Comparison of ENCODE assay signal across 9 cellular contexts in the genomic region with DNA sequence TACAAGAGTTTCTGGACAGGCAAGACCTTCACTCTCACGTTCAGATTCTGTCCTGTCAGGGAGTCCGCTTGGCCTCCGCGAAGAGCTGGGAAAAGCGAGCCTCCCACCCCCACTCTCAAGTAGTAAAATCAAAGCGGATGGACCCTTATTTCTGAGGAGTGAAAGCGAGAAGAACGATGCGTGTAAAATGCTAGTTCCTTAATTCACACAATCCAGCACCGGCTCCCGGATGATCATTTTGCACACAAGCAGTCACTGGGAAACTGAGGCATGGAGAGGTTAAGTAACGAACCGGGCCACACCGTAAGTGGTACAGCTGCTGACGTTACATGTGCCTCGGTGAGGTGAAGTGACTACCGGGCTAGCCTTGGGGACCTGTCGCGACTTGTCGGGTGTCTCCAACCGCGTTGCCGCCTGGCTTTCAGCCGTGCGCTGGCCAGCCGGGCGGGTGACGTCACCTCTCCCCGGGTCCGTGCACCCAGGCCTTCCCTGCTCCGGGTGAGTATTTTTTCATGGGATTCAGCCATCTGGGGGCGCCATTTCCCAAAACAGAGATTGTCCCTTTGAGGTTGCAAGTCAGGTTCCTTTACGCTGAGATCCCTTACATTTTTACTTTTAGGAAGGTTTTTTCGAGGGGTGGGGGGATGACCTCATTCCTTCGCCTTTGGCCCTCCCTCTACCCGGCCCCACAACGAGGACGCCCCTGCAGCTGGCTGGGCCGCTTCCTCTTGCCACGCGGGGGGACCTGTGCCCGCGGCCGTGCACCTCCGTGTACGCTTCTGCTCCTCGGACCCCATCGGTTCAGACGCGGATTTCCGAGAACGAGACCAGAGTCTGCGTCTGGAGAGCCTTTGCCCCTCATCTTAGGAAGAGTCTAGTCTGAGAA. TPM values are rescaled to one million over a fixed set of nuclear protein-coding genes. Genes with fewer than 3 reads are reported as not detected.
DNase-seq lines count a peak whose midpoint lies in the region; ATAC-seq, FAIRE-seq and TF ChIP-seq lines count a peak whose summit lies in the region.
"Had no signal": no experiment of that assay in that cellular context is flagged by ENCODE, and none has a peak within 500 bp of the region (broad histone marks: within the 10 kb centered on the region; RNA-seq: fewer than 3 reads in every experiment).

No MANE protein-coding gene starts in this region.

- DNase-seq in HFF-Myc (ENCODE audit: extremely low read depth, low read depth) (no peak), activated T-cell treated with anti-CD3 and anti-CD28 coated beads for 48 hours (ENCODE audit: low read depth) (peak; percentile 51), foreskin keratinocyte (peak; percentile 21 to 56), neural progenitor cell (ENCODE audit: low spot score) (peak; percentile 90), T-helper 9 cell (no peak), GM19239 (ENCODE audit: insufficient read length, low spot score) (no peak), amniotic stem cell (lab: John Stamatoyannopoulos, UW) (no peak)

- H2AFZ ChIP-seq in neural progenitor cell (replicated peaks), result peak overlapping the region; percentile 57

- H3K79me2 ChIP-seq in neural progenitor cell (ENCODE audit: low read depth), result peaks cover 58% of the 10 kb centered on the region

- H3K27me3 ChIP-seq in foreskin keratinocyte, result peaks cover 100% of the 10 kb centered on the region
- peaks cover 7% of the 10 kb centered on the region for H3K27me3 ChIP-seq in neural progenitor cell

- H3K9me3 ChIP-seq in neural progenitor cell (ENCODE audit: low read depth), result no peaks in the 10 kb centered on the region

- peaks cover 9% of the 10 kb centered on the region for H3K27me3 Mint-ChIP-seq in neural progenitor cell (ENCODE audit: insufficient read depth, low read depth)

- H3K4me1 Mint-ChIP-seq in neural progenitor cell, result peaks cover 46% of the 10 kb centered on the region

- peak; percentile 36 for TF ChIP-seq CTCF in HFF-Myc (IDR thresholded peaks at IDR 0.05; ENCODE audit: low read depth, low read length, missing control alignments)
- peak; percentile 65 for TF ChIP-seq CTCF in foreskin keratinocyte (conservative IDR thresholded peaks at IDR 0.05)
- peak; percentile 67 for TF ChIP-seq CTCF in neural progenitor cell (IDR thresholded peaks at IDR 0.05)

- no peak overlapping the region for H3K9ac ChIP-seq in neural progenitor cell

- peak; percentile 79 for ATAC-seq in foreskin keratinocyte
- ATAC-seq in GM18873 (IDR thresholded peaks at IDR 0.05; ENCODE audit: low FRiP score, unreplicated experiment), result no peak

- H3K27ac Mint-ChIP-seq in neural progenitor cell, result peak overlapping the region; percentile 98

- H3K36me3 ChIP-seq in neural progenitor cell, result no peaks in the 10 kb centered on the region

- FAIRE-seq in GM19239 (lab: Jason Lieb, UNC), result no peak

- peaks cover 16% of the 10 kb centered on the region for H4K20me1 ChIP-seq in neural progenitor cell (ENCODE audit: low read depth)

- H3K9me3 Mint-ChIP-seq in neural progenitor cell, result peaks cover 41% of the 10 kb centered on the region

- peaks cover 44% of the 10 kb centered on the region for H3F3A ChIP-seq in neural progenitor cell (ENCODE audit: low read depth)

- H3K36me3 Mint-ChIP-seq in neural progenitor cell, result peaks cover 57% of the 10 kb centered on the region

- peak overlapping the region; percentile 81 for H3K4me3 Mint-ChIP-seq in neural progenitor cell

- H3K4me2 ChIP-seq in neural progenitor cell, result peak overlapping the region; percentile 90

- H3K27ac ChIP-seq in foreskin keratinocyte, result no peak overlapping the region
- H3K27ac ChIP-seq in neural progenitor cell, result no peak overlapping the region

- H3K4me3 ChIP-seq in HFF-Myc (replicated peaks; ENCODE audit: low read depth, low read length), result no peak overlapping the region
- peak overlapping the region; percentile 98 for H3K4me3 ChIP-seq in neural progenitor cell

- H3K4me1 ChIP-seq in foreskin keratinocyte, result no peaks in the 10 kb centered on the region
- peaks cover 35% of the 10 kb centered on the region for H3K4me1 ChIP-seq in neural progenitor cell

RNA-seq across cellular contexts. Expression of a gene that starts 3.4 kb away (rescaled TPM):
- not detected in 2 replicates for total RNA-seq in foreskin keratinocyte
- polyA plus RNA-seq in foreskin keratinocyte, result not detected in 2 replicates
- 86.1 and 123 TPM in 2 replicates for total RNA-seq in neural progenitor cell (ENCODE audit: low replicate concordance)
- total RNA-seq: T-helper 1 cell treated with Interleukin-12 subunit alpha and Interleukin-12 subunit beta and Interleukin-4 antibody, amounts not matched to agents 30 ng/mL and 1 ng/mL, for 36 hours had no signal

RNA-seq across cellular contexts. Expression of a gene that starts 32.4 kb away (rescaled TPM):
- total RNA-seq in foreskin keratinocyte, result 0.04 TPM in 1 of 2 replicates, not detected in the other
- polyA plus RNA-seq in foreskin keratinocyte, result 0.12 and 0.13 TPM in 2 replicates
- 25.1 and 34.6 TPM in 2 replicates for total RNA-seq in neural progenitor cell (ENCODE audit: low replicate concordance)
- total RNA-seq: T-helper 1 cell treated with Interleukin-12 subunit alpha and Interleukin-12 subunit beta and Interleukin-4 antibody, amounts not matched to agents 30 ng/mL and 1 ng/mL, for 36 hours had no signal

Comparison
In these comparisons a context has a peak if more than half of its experiments do, and no peak if none do; other contexts are left out.
1. DNase-seq: peak in activated T-cell treated with anti-CD3 and anti-CD28 coated beads for 48 hours (single experiment), foreskin keratinocyte (2 of 2) and neural progenitor cell (single experiment); none in HFF-Myc (single experiment), T-helper 9 cell (single experiment), GM19239 (single experiment) and amniotic stem cell (single experiment).
2. RNA of a gene that starts 3.4 kb away (total RNA-seq): 86.1 to 123 TPM in neural progenitor cell; not detected in foreskin keratinocyte; every median in the first group is over 10 times any median in the second.
3. RNA of a gene that starts 32.4 kb away (total RNA-seq): 25.1 to 34.6 TPM in neural progenitor cell; 0.04 TPM in foreskin keratinocyte; every median in the first group is over 10 times any median in the second.
4. Peak in every context shown above with its lines, with median percentiles within 50 percentile points of each other: CTCF ChIP-seq.